ENCODE assay signal across 1 cellular context in genomic region chr5:151251621-151252020, GRCh38.
TF ChIP-seq lines count a peak whose summit lies in the region.

No MANE protein-coding gene starts in this region.

TF ChIP-seq in IMR-90, 13 proteins besides CTCF, POLR2A, EP300 and RAD21:
- TF ChIP-seq MAZ (IDR thresholded peaks at IDR 0.05; ENCODE audit: borderline replicate concordance, low read depth, low read length) (no peak), NFE2L2 (IDR thresholded peaks at IDR 0.05; ENCODE audit: low read depth, low read length) (no peak), MAFK (IDR thresholded peaks at IDR 0.05; ENCODE audit: low read depth, low read length) (no peak), RFX5 (IDR thresholded peaks at IDR 0.05; ENCODE audit: low read depth, low read length) (no peak), USF2 (IDR thresholded peaks at IDR 0.05; ENCODE audit: low read depth, low read length) (no peak), ELK1 (IDR thresholded peaks at IDR 0.05; ENCODE audit: borderline replicate concordance, low read depth, low read length) (no peak), BHLHE40 (IDR thresholded peaks at IDR 0.05; ENCODE audit: low read depth, low read length) (no peak), CHD1 (IDR thresholded peaks at IDR 0.05; ENCODE audit: low read depth, low read length) (no peak), RCOR1 (IDR thresholded peaks at IDR 0.05; ENCODE audit: insufficient replicate concordance, low read length) (no peak), SMC3 (IDR thresholded peaks at IDR 0.05; ENCODE audit: low read depth, low read length) (no peak), CEBPB (IDR thresholded peaks at IDR 0.05; ENCODE audit: low read depth, low read length) (no peak), MXI1 (IDR thresholded peaks at IDR 0.05; ENCODE audit: borderline replicate concordance, low read depth, low read length) (no peak), FOS (IDR thresholded peaks at IDR 0.05; ENCODE audit: low read depth, low read length) (no peak)
